Comparison of ENCODE assay signal across 8 cellular contexts in the genomic region with DNA sequence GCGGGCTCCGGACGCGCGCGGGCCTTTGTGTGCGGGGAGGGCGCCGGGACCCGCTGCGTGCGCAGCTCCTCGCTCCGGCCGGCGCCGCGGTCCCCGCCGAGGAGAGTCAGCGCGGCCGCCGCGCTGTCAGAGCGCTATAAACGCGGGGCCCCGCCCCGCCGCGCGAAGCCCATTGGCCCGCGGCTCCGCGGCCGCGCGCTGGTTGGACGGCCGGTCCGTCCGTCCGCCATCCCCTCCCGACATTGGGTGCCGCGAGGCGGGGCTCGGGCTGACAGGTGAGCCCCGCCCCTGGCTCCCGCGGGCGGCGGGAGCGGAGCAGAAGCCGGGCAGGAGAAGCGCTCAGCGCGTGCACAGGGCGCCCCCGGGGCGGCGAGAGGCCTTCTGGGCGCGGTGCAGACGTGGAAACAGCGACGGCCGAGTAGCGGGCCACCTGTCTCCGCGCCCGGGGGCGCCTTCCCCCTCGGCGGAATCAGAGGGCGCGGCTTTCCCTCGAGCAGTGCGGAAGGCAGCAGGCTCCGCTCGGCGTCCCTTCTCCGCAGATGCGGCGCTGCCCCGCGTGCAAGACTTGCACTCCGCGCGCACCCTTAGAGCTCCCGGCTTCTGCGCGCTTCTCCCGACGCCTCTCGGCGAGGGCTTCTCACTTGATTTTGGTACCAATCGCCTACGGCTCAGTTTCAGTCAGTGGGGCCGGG. TPM values are rescaled to one million over a fixed set of nuclear protein-coding genes. Genes with fewer than 3 reads are reported as not detected.
DNase-seq lines count a peak whose midpoint lies in the region; ATAC-seq, FAIRE-seq and TF ChIP-seq lines count a peak whose summit lies in the region.

A gene with protein sequence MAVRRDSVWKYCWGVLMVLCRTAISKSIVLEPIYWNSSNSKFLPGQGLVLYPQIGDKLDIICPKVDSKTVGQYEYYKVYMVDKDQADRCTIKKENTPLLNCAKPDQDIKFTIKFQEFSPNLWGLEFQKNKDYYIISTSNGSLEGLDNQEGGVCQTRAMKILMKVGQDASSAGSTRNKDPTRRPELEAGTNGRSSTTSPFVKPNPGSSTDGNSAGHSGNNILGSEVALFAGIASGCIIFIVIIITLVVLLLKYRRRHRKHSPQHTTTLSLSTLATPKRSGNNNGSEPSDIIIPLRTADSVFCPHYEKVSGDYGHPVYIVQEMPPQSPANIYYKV (minus strand): TSS at position 111 of the 692 bp plus-strand sequence. CDS start 698 bp downstream, outside the sequence.

- no peak for TF ChIP-seq CTCF in kidney (IDR thresholded peaks at IDR 0.05; ENCODE audit: borderline replicate concordance, extremely low read depth, insufficient read depth)

- H3K4me1 ChIP-seq in kidney (ENCODE audit: control insufficient read depth in 1 of 2, insufficient read depth in 1 of 2, low read depth in 1 of 2, low read length in 2 of 2) = no peaks in the 10 kb centered on the region

- H3K9me3 ChIP-seq in kidney (ENCODE audit: control insufficient read depth in 1 of 2, low read length in 2 of 2) = no peaks in the 10 kb centered on the region

- H3K4me3 ChIP-seq in kidney (ENCODE audit: low read length in 2 of 2) = peak within 1 kb of the TSS; percentile 71 to 72

- peaks cover 0 to 2% of the 10 kb centered on the region in 2 donors for H3K36me3 ChIP-seq in kidney (ENCODE audit: control insufficient read depth in 1 of 2, insufficient read depth in 2 of 2, low read length in 2 of 2)

- H3K27ac ChIP-seq in kidney (ENCODE audit: low read depth in 2 of 2, low read length in 2 of 2) = peak within 1 kb of the TSS; percentile 68 to 83

- peak within 1 kb of the TSS; percentile 67 to 86 for H3K9ac ChIP-seq in kidney (ENCODE audit: low read length in 2 of 2)

- ATAC-seq in GM18868 (IDR thresholded peaks at IDR 0.05; ENCODE audit: unreplicated experiment) (peak; percentile 94), HG03097 (IDR thresholded peaks at IDR 0.05; ENCODE audit: low FRiP score, unreplicated experiment) (peak; percentile 98)

- no peak for FAIRE-seq in kidney (lab: Jason Lieb, UNC)

- DNase-seq in AG08395 (ENCODE audit: low spot score) (peak; percentile 99), NCI-H2171 (lab: John Stamatoyannopoulos, UW) (peak; percentile 94), cerebellar cortex (ENCODE audit: low spot score) (peak; percentile 86), kidney (peak; percentile 96)
- DNase-seq in activated CD4-positive, CD25-positive, alpha-beta regulatory T cell treated with anti-CD3 and anti-CD28 coated beads, Interleukin-2, amount 50 U/mL, for 72 hours = peak; percentile 92
- DNase-seq in stimulated activated CD4-positive, alpha-beta T cell treated with anti-CD3 and anti-CD28 coated beads, Interleukin-12 subunit alpha, Interleukin-12 subunit beta, amount 100 ng/mL, for 48 hours (ENCODE audit: low read depth in 2 of 3, low spot score in 1 of 3) = peak; percentile 70 to 80 (median 71)

- intact Hi-C loops in kidney (cut with DNase I) = no loop called here

RNA-seq across cellular contexts. Expression of the gene that starts here (rescaled TPM):
- total RNA-seq in kidney = 32.8 TPM
- 12.7 TPM for polyA plus RNA-seq in kidney (ENCODE audit: insufficient read depth, low read depth, low replicate concordance)

Comparison
In these comparisons a context has a peak if more than half of its experiments do, and no peak if none do; other contexts are left out.
1. Peak in every context shown above with its lines: DNase-seq, ATAC-seq, H3K4me3 ChIP-seq and H3K27ac ChIP-seq.